In genomic region chr1:168452329-168452728, GRCh38 we compare ENCODE assay signal across 14 cellular contexts.
DNase-seq lines count a peak whose midpoint lies in the region; ATAC-seq and TF ChIP-seq lines count a peak whose summit lies in the region.
"Had no signal": no experiment of that assay in that cellular context is flagged by ENCODE, and none has a peak within 500 bp of the region (broad histone marks: within the 10 kb centered on the region; RNA-seq: fewer than 3 reads in every experiment).

No MANE protein-coding gene starts in this region.

- H3K4me2 ChIP-seq in GM23338, result no peak overlapping the region
- H3K4me2 ChIP-seq: BLaER1 had no signal

- no peaks in the 10 kb centered on the region for H3K9me3 ChIP-seq in colonic mucosa
- H3K9me3 ChIP-seq: right lobe of liver had no signal

- ATAC-seq in GM23338 (peak; percentile 49), HG03039 (IDR thresholded peaks at IDR 0.05; ENCODE audit: unreplicated experiment) (no peak)

- H3K36me3 ChIP-seq in GM23338 (ENCODE audit: insufficient read depth) (no peaks in the 10 kb centered on the region), colonic mucosa (no peaks in the 10 kb centered on the region)
- H3K36me3 ChIP-seq: BLaER1, right lobe of liver had no signal

- CTCF ChIA-PET in Calu3 (lab: Charles Lee), result no interaction called here

- H3K9me2 ChIP-seq in GM23338 (ENCODE audit: insufficient read depth), result no peaks in the 10 kb centered on the region

- no peaks in the 10 kb centered on the region for H3F3A ChIP-seq in GM23338 (replicated peaks; ENCODE audit: low read depth)

- no peak overlapping the region for H3K9ac ChIP-seq in colonic mucosa (ENCODE audit: low read depth in 2 of 2, low read length in 2 of 2)
- H3K9ac ChIP-seq: BLaER1 had no signal

- H3K27ac Mint-ChIP-seq in GM23338 (no peak overlapping the region), Calu3 (ENCODE audit: unreplicated experiment) (no peak overlapping the region)
- H3K27ac Mint-ChIP-seq: activated CD4-positive, alpha-beta T cell treated with anti-CD3 and anti-CD28 coated beads, Interleukin-2, amount 10 ng/mL, durations not matched to agents 7 days and 5 days had no signal

- H3K4me1 ChIP-seq in GM23338 (ENCODE audit: insufficient read depth) (no peaks in the 10 kb centered on the region), colonic mucosa (no peaks in the 10 kb centered on the region)
- H3K4me1 ChIP-seq: BLaER1 had no signal

- no peak overlapping the region for H3K4me3 ChIP-seq in AG09309 (ENCODE audit: control insufficient read depth, low read depth, low read length)
- no peak overlapping the region for H3K4me3 ChIP-seq in GM23338
- H3K4me3 ChIP-seq in fibroblast of pulmonary artery (replicated peaks; ENCODE audit: low read depth, low read length), result no peak overlapping the region
- no peak overlapping the region for H3K4me3 ChIP-seq in colonic mucosa
- H3K4me3 ChIP-seq: BLaER1, right lobe of liver had no signal

- H3K36me3 Mint-ChIP-seq in GM23338 (ENCODE audit: low read depth) (peaks cover 11% of the 10 kb centered on the region; the same call in 2 of the 3 replicates), Calu3 (ENCODE audit: insufficient read depth, unreplicated experiment) (no peaks in the 10 kb centered on the region)

- no peaks in the 10 kb centered on the region for H3K79me2 ChIP-seq in GM23338 (replicated peaks; ENCODE audit: insufficient read depth)

- no peak for DNase-seq in AG09309 (ENCODE audit: low read depth)
- DNase-seq in GM23338 (ENCODE audit: low spot score), result peak; percentile 51
- peak; percentile 43 for DNase-seq in RPMI8226
- no peak for DNase-seq in fibroblast of pulmonary artery (ENCODE audit: low read depth)
- DNase-seq in NCI-H510A treated with DMSO at 0.1 percent for 48 hours (lab: John Stamatoyannopoulos, UW), result no peak
- DNase-seq in Calu3, result no peak
- no peak for DNase-seq in colonic mucosa
- DNase-seq: activated CD4-positive, alpha-beta T cell treated with anti-CD3 and anti-CD28 coated beads, Interleukin-2, amount 10 ng/mL, durations not matched to agents 7 days and 5 days; activated effector memory CD4-positive, alpha-beta T cell treated with anti-CD3 and anti-CD28 coated beads, Interleukin-2, amount 50 U/mL, for 16 hours; central memory CD4-positive, alpha-beta T cell; NCI-H1436; right lobe of liver had no signal

- no peak overlapping the region for H3K4me3 Mint-ChIP-seq in GM23338
- no peak overlapping the region for H3K4me3 Mint-ChIP-seq in Calu3 (ENCODE audit: low read depth, unreplicated experiment)
- H3K4me3 Mint-ChIP-seq: activated CD4-positive, alpha-beta T cell treated with anti-CD3 and anti-CD28 coated beads, Interleukin-2, amount 10 ng/mL, durations not matched to agents 7 days and 5 days had no signal

- H3K27me3 ChIP-seq in GM23338 (ENCODE audit: insufficient read depth) (no peaks in the 10 kb centered on the region), colonic mucosa (no peaks in the 10 kb centered on the region)
- H3K27me3 ChIP-seq: BLaER1, right lobe of liver had no signal

- H2AFZ ChIP-seq in GM23338, result no peak overlapping the region

- peaks cover 2% of the 10 kb centered on the region for H3K27me3 Mint-ChIP-seq in GM23338 (ENCODE audit: insufficient read depth, low read depth, poor library complexity)
- H3K27me3 Mint-ChIP-seq in Calu3 (ENCODE audit: unreplicated experiment), result no peaks in the 10 kb centered on the region
- H3K27me3 Mint-ChIP-seq: activated CD4-positive, alpha-beta T cell treated with anti-CD3 and anti-CD28 coated beads, Interleukin-2, amount 10 ng/mL, durations not matched to agents 7 days and 5 days had no signal

- H3K27ac ChIP-seq in GM23338 (ENCODE audit: low read depth) (no peak overlapping the region), colonic mucosa (no peak overlapping the region)
- H3K27ac ChIP-seq: BLaER1, right lobe of liver had no signal

- BruUV-seq in Calu3 (replicated peaks; lab: Mats Ljungman, UMichigan), result no TSS peak

- no peaks in the 10 kb centered on the region for H4K20me1 ChIP-seq in GM23338 (replicated peaks; ENCODE audit: insufficient read depth)
- H4K20me1 ChIP-seq: BLaER1 had no signal

- intact Hi-C loops in Calu3 (cut with micrococcal nuclease; ENCODE audit: unreplicated experiment) (no loop called here), colonic mucosa (cut with DNase I) (no loop called here)

- H3K9me3 Mint-ChIP-seq in GM23338 (peaks cover 16% of the 10 kb centered on the region), Calu3 (ENCODE audit: low read depth, unreplicated experiment) (peaks cover 5% of the 10 kb centered on the region)

- H3K4me1 Mint-ChIP-seq in GM23338, result no peaks in the 10 kb centered on the region
- peaks cover 8% of the 10 kb centered on the region for H3K4me1 Mint-ChIP-seq in Calu3 (ENCODE audit: low read depth, unreplicated experiment)

- TF ChIP-seq CTCF in AG09309 (IDR thresholded peaks at IDR 0.05; ENCODE audit: control insufficient read depth, insufficient read depth, low read depth, low read length, missing control alignments), result peak; percentile 27
- peak; percentile 67 to 73 for TF ChIP-seq CTCF in GM23338 (conservative IDR thresholded peaks at IDR 0.05; ENCODE audit: low read depth in 2 of 2)
- peak; percentile 25 for TF ChIP-seq CTCF in fibroblast of pulmonary artery (IDR thresholded peaks at IDR 0.05; ENCODE audit: low read length, missing control alignments)
- TF ChIP-seq CTCF in Calu3 (IDR thresholded peaks at IDR 0.05; ENCODE audit: unreplicated experiment), result no peak
- no peak for TF ChIP-seq CTCF in colonic mucosa (IDR thresholded peaks at IDR 0.05)

TF ChIP-seq in GM23338, 12 proteins besides CTCF, POLR2A, EP300 and RAD21:
- TF ChIP-seq ZNF331 (CRISPR knock-in tag; IDR thresholded peaks at IDR 0.05; ENCODE audit: low read depth) (no peak), STAT1 (IDR thresholded peaks at IDR 0.05; ENCODE audit: unreplicated experiment) (no peak), ETS1 (IDR thresholded peaks at IDR 0.05) (no peak), JUNB (IDR thresholded peaks at IDR 0.05; ENCODE audit: unreplicated experiment) (no peak), POLR2AphosphoS5 (IDR thresholded peaks at IDR 0.05; ENCODE audit: low read depth) (no peak), ZNF114 (CRISPR knock-in tag; IDR thresholded peaks at IDR 0.05) (no peak), CREB1 (CRISPR knock-in tag; IDR thresholded peaks at IDR 0.05; ENCODE audit: low read depth) (no peak), NANOG (IDR thresholded peaks at IDR 0.05; ENCODE audit: borderline replicate concordance) (no peak)

Comparison
In these comparisons a context has a peak if more than half of its experiments do, and no peak if none do; other contexts are left out.
1. DNase-seq: peak in GM23338 (single experiment) and RPMI8226 (single experiment); none in AG09309 (single experiment), fibroblast of pulmonary artery (single experiment), NCI-H510A treated with DMSO at 0.1 percent for 48 hours (single experiment), Calu3 (single experiment) and colonic mucosa (single experiment).
2. CTCF ChIP-seq: peak in AG09309 (single experiment), GM23338 (2 of 2) and fibroblast of pulmonary artery (single experiment); none in Calu3 (single experiment) and colonic mucosa (single experiment).